Comparison of ENCODE assay signal across 1 cellular context in genomic region chr14:91078095-91078737, GRCh38.
TF ChIP-seq lines count a peak whose summit lies in the region.

No MANE protein-coding gene starts in this region.

TF ChIP-seq in GM12878, 131 proteins besides CTCF, POLR2A, EP300 and RAD21 (continued from another document and continues in another):
- TF ChIP-seq E2F4 (IDR thresholded peaks at IDR 0.05; ENCODE audit: low read depth, low read length) (no peak), SMAD1 (IDR thresholded peaks at IDR 0.05; ENCODE audit: low read depth, partially characterized antibody) (no peak), NRF1 (conservative IDR thresholded peaks at IDR 0.05; ENCODE audit: low read depth, low read length) (no peak), HDAC2 (IDR thresholded peaks at IDR 0.05) (no peak), ZNF622 (IDR thresholded peaks at IDR 0.05) (no peak), STAT3 (IDR thresholded peaks at IDR 0.05; ENCODE audit: low read depth, low read length) (no peak), CEBPZ (IDR thresholded peaks at IDR 0.05; ENCODE audit: low read depth, low read length) (no peak), MYB (IDR thresholded peaks at IDR 0.05; ENCODE audit: borderline replicate concordance, low read depth, low read length) (no peak), CREB1 (IDR thresholded peaks at IDR 0.05; ENCODE audit: low read depth) (peak; percentile 84), FOXK2 (IDR thresholded peaks at IDR 0.05) (peak; percentile 33; the same call in 1 of the 2 replicates), YY1 (IDR thresholded peaks at IDR 0.05; ENCODE audit: low read depth, low read length) (0 out of 2 replicates have a peak, but pooled peaks have one; percentile 40), SPI1 (IDR thresholded peaks at IDR 0.05; ENCODE audit: borderline replicate concordance, insufficient read depth, low read depth, low read length) (no peak), MEF2A (IDR thresholded peaks at IDR 0.05; ENCODE audit: insufficient read depth, low read depth, low read length) (peak; percentile 79; the same call in 1 of the 2 replicates), NR2C2 (IDR thresholded peaks at IDR 0.05; ENCODE audit: borderline replicate concordance, control insufficient read depth, insufficient read length, low read depth) (no peak), SP1 (IDR thresholded peaks at IDR 0.05; ENCODE audit: low read depth, low read length) (no peak), RAD51 (IDR thresholded peaks at IDR 0.05) (peak; percentile 41; the same call in 1 of the 2 replicates), CUX1 (IDR thresholded peaks at IDR 0.05; ENCODE audit: insufficient replicate concordance, low read depth, low read length) (no peak), CHD2 (IDR thresholded peaks at IDR 0.05; ENCODE audit: borderline replicate concordance, low read depth, low read length) (peak; percentile 56; the same call in 1 of the 2 replicates), RB1 (IDR thresholded peaks at IDR 0.05; ENCODE audit: borderline replicate concordance) (no peak), KAT2A (conservative IDR thresholded peaks at IDR 0.05; ENCODE audit: control insufficient read depth, low read depth, low read length) (no peak), ZNF207 (IDR thresholded peaks at IDR 0.05; ENCODE audit: borderline replicate concordance) (no peak), NR2C1 (IDR thresholded peaks at IDR 0.05) (no peak), JUNB (IDR thresholded peaks at IDR 0.05) (peak; percentile 55; the same call in 1 of the 2 replicates), MTA3 (IDR thresholded peaks at IDR 0.05; ENCODE audit: borderline replicate concordance, low read length) (peak; percentile 76; the same call in 1 of the 2 replicates), TCF12 (IDR thresholded peaks at IDR 0.05; ENCODE audit: low read depth, low read length) (no peak), PBX3 (IDR thresholded peaks at IDR 0.05; ENCODE audit: insufficient replicate concordance, low read depth, low read length) (no peak), SMC3 (IDR thresholded peaks at IDR 0.05; ENCODE audit: borderline replicate concordance, low read length) (no peak; the same call in 1 of the 2 replicates), RCOR1 (conservative IDR thresholded peaks at IDR 0.05; ENCODE audit: low read depth, low read length) (no peak), E2F8 (IDR thresholded peaks at IDR 0.05; ENCODE audit: low read depth, partially characterized antibody) (no peak), TCF7 (IDR thresholded peaks at IDR 0.05; ENCODE audit: borderline replicate concordance) (peak; percentile 83; the same call in 1 of the 2 replicates), MYC (IDR thresholded peaks at IDR 0.05; ENCODE audit: insufficient read depth, insufficient read length, insufficient replicate concordance, low read length, severe bottlenecking) (no peak), BRCA1 (IDR thresholded peaks at IDR 0.05; ENCODE audit: low read depth, low read length) (no peak), CREM (IDR thresholded peaks at IDR 0.05; ENCODE audit: low read depth) (peak; percentile 71; the same call in 1 of the 2 replicates), ZNF217 (IDR thresholded peaks at IDR 0.05) (peak; percentile 74; the same call in 1 of the 2 replicates), SREBF2 (IDR thresholded peaks at IDR 0.05; ENCODE audit: low read length) (no peak), CHD1 (IDR thresholded peaks at IDR 0.05; ENCODE audit: low read depth, low read length) (0 out of 2 replicates have a peak, but pooled peaks have one; percentile 44), GATAD2B (conservative IDR thresholded peaks at IDR 0.05; ENCODE audit: low read depth) (0 out of 2 replicates have a peak, but pooled peaks have one; percentile 23), ELK1 (IDR thresholded peaks at IDR 0.05; ENCODE audit: low read depth, low read length) (no peak), BCLAF1 (IDR thresholded peaks at IDR 0.05) (no peak), RELA (IDR thresholded peaks at IDR 0.05; ENCODE audit: borderline replicate concordance, partially characterized antibody) (no peak), POLR2AphosphoS5 (IDR thresholded peaks at IDR 0.05; ENCODE audit: low read length) (no peak), KDM1A (IDR thresholded peaks at IDR 0.05; ENCODE audit: borderline replicate concordance) (no peak), ATF7 (IDR thresholded peaks at IDR 0.05; ENCODE audit: low read depth) (peak; percentile 86), ZBED1 (IDR thresholded peaks at IDR 0.05; ENCODE audit: borderline replicate concordance) (peak; percentile 74; the same call in 1 of the 2 replicates), IKZF1 (conservative IDR thresholded peaks at IDR 0.05) (peak; percentile 63), ATF2 (IDR thresholded peaks at IDR 0.05; ENCODE audit: low read length) (peak; percentile 57; the same call in 1 of the 2 replicates)
